8 cellular contexts compared by ENCODE assay signal in genomic region chr2:68357608-68358337, GRCh38. TPM values are rescaled to one million over a fixed set of nuclear protein-coding genes. Genes with fewer than 3 reads are reported as not detected.
DNase-seq lines count a peak whose midpoint lies in the region; ATAC-seq and TF ChIP-seq lines count a peak whose summit lies in the region.

No MANE protein-coding gene starts in this region.

- no peak for TF ChIP-seq EP300 in tibial nerve (IDR thresholded peaks at IDR 0.05)

- H3K27ac ChIP-seq in A673 (ENCODE audit: low read depth, low read length, poor library complexity, severe bottlenecking) (no peak overlapping the region), iPS DF 6.9 (ENCODE audit: low read length) (no peak overlapping the region), tibial nerve (no peak overlapping the region)

- TF ChIP-seq POLR2A in tibial nerve (IDR thresholded peaks at IDR 0.05), result no peak

- H3K4me3 ChIP-seq in A673 (ENCODE audit: low read depth, low read length, poor library complexity, severe bottlenecking), result no peak overlapping the region
- no peak overlapping the region for H3K4me3 ChIP-seq in WI38 (ENCODE audit: low read depth, low read length)
- H3K4me3 ChIP-seq in iPS DF 6.9 (ENCODE audit: low read length), result no peak overlapping the region
- no peak overlapping the region for H3K4me3 ChIP-seq in tibial nerve

- no peaks in the 10 kb centered on the region for H3K27me3 ChIP-seq in A673 (replicated peaks; ENCODE audit: insufficient read depth, low read depth, low read length, poor library complexity)
- H3K27me3 ChIP-seq in iPS DF 6.9 (ENCODE audit: control insufficient read depth, insufficient read depth, low read length), result no peaks in the 10 kb centered on the region
- H3K27me3 ChIP-seq in tibial nerve, result no peaks in the 10 kb centered on the region

- DNase-seq in A673 (ENCODE audit: low spot score), result peak; percentile 41
- DNase-seq in NCI-H1417 (lab: John Stamatoyannopoulos, UW), result peak in 2 of 3 experiments; percentile 59 to 76
- DNase-seq in iPS DF 6.9 (ENCODE audit: low read depth, low spot score), result peak; percentile 55
- peak; percentile 13 to 33 for DNase-seq in tibial nerve (ENCODE audit: low spot score in 2 of 2)
- DNase-seq in KG1 (lab: John Stamatoyannopoulos, UW), result no peak

- POLR2A ChIA-PET in A673 (lab: Charles Lee; ENCODE audit: low non-redundant PET), result no interaction called here

- H3K4me1 ChIP-seq in A673 (ENCODE audit: insufficient read depth, low read length, poor library complexity, severe bottlenecking), result no peaks in the 10 kb centered on the region
- no peaks in the 10 kb centered on the region; the same call in 1 of the 2 replicates for H3K4me1 ChIP-seq in iPS DF 6.9 (ENCODE audit: control insufficient read depth, insufficient read depth, low read length)
- peaks cover 0 to 5% (median 0%) of the 10 kb centered on the region in 4 donors for H3K4me1 ChIP-seq in tibial nerve

- peak; percentile 66 for ATAC-seq in HG02588 (IDR thresholded peaks at IDR 0.05; ENCODE audit: unreplicated experiment)

- intact Hi-C loops in A673 (cut with micrococcal nuclease; ENCODE audit: unreplicated experiment), result no loop called here

- no TSS peak for BruUV-seq in A673 (replicated peaks; lab: Mats Ljungman, UMichigan)

- no peaks in the 10 kb centered on the region for H3K9me3 ChIP-seq in A673 (ENCODE audit: low read depth, low read length, poor library complexity, severe bottlenecking)
- no peaks in the 10 kb centered on the region for H3K9me3 ChIP-seq in iPS DF 6.9 (ENCODE audit: control insufficient read depth, insufficient read depth, low read length)
- H3K9me3 ChIP-seq in tibial nerve, result no peaks in the 10 kb centered on the region

- peak; percentile 52 for TF ChIP-seq CTCF in A673 (conservative IDR thresholded peaks at IDR 0.05; ENCODE audit: low read depth, low read length)
- peak; percentile 68 for TF ChIP-seq CTCF in GM12874 (IDR thresholded peaks at IDR 0.05; ENCODE audit: insufficient read depth, low read depth, low read length)
- peak; percentile 44; the same call in 1 of the 2 replicates for TF ChIP-seq CTCF in WI38 (IDR thresholded peaks at IDR 0.05; ENCODE audit: low read depth, low read length)
- TF ChIP-seq CTCF in tibial nerve (IDR thresholded peaks at IDR 0.05), result peak in 4 of 5 experiments; percentile 9 to 43 (median 33)

- WGBS in iPS DF 6.9 (ENCODE audit: insufficient coverage, insufficient read length), result no CpG with 5 or more reads among the region's 6 CpGs
- 57 to 64% methylated on average over 6 of the region's 6 CpGs for WGBS in tibial nerve, 2 donors

- CTCF ChIA-PET in A673 (lab: Charles Lee), result interaction anchor here (1.1 kb wide), 1 partner anchor 28 kb away, joined by 3 read pairs; no protein-coding TSS in a partner anchor

- no peaks in the 10 kb centered on the region for H3K36me3 ChIP-seq in A673 (ENCODE audit: insufficient read depth, low read length, poor library complexity, severe bottlenecking)
- no peaks in the 10 kb centered on the region for H3K36me3 ChIP-seq in iPS DF 6.9 (ENCODE audit: control insufficient read depth, insufficient read depth, low read length)
- no peaks in the 10 kb centered on the region for H3K36me3 ChIP-seq in tibial nerve

RNA-seq across cellular contexts. Expression of gene PLEK, which starts 7.3 kb away (rescaled TPM):
- total RNA-seq in A673 (2021) (not detected in 2 replicates), tibial nerve (1 to 10 TPM; 7.8 to 9.8 (median 9.1) TPM)

RNA-seq across cellular contexts. Expression of gene CNRIP1, which starts 38.0 kb away (rescaled TPM):
- total RNA-seq in A673 (2021) (18.4 and 22.2 TPM in 2 replicates), tibial nerve (10 to 100 TPM; 38.2 to 45.9 (median 42.3) TPM)
